ENCODE assay signal across 10 cellular contexts in the genomic region with DNA sequence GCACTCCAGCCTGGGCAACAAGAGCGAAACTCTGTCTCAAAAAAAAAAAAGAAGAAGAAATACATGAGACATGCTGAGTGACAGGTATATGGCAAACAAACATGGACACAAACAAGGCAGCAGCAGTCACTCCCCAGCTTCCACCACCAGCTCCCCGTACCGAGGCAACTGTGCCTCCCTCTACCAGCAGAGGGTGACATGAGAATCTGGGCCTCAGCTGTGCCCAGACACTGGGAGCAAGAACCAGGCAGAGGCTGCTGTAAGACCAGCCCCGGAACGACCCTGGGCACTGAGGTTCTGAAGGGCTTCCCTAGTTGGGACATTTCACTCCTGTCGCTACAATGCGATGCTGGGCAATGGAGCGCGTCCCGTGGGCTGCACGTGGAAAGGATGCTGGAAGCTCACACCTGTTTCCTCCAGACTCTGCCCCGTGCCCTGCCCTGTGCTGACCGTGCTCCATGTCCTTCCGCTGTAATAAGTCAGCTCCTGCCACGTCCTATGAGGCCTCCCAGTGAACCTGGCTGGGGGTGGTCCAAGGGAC. TPM values are rescaled to one million over a fixed set of nuclear protein-coding genes. Genes with fewer than 3 reads are reported as not detected.
DNase-seq lines count a peak whose midpoint lies in the region; ATAC-seq, FAIRE-seq and TF ChIP-seq lines count a peak whose summit lies in the region.
"Had no signal": no experiment of that assay in that cellular context is flagged by ENCODE, and none has a peak within 500 bp of the region (broad histone marks: within the 10 kb centered on the region; RNA-seq: fewer than 3 reads in every experiment).

No MANE protein-coding gene starts in this region.

- POLR2A ChIA-PET in A549 (lab: Yijun Ruan, JAX), result no interaction called here

- H3K14ac ChIP-seq in H9 (ENCODE audit: insufficient read depth, low read length), result no peak overlapping the region

- no peak for TF ChIP-seq POLR2A in A549 (IDR thresholded peaks at IDR 0.05; ENCODE audit: low read length)

- no peaks in the 10 kb centered on the region for H3K23me2 ChIP-seq in H9 (ENCODE audit: insufficient read length, low read depth, low read length, poor library complexity, severe bottlenecking)

- H3K36me3 Mint-ChIP-seq in H9 (ENCODE audit: insufficient read depth in 1 of 3, low read depth in 3 of 3), result peaks cover 17 to 48% (median 37%) of the 10 kb centered on the region in 3 experiments; a peak in 6 of 7 replicates

- TF ChIP-seq RAD21 in A549 (conservative IDR thresholded peaks at IDR 0.05 in 1 of 2, IDR thresholded peaks at IDR 0.05 in 1 of 2), result no peak

- H3K9me3 ChIP-seq in A549, result no peaks in the 10 kb centered on the region; the same call in 2 of the 3 replicates
- no peaks in the 10 kb centered on the region for H3K9me3 ChIP-seq in H9 (ENCODE audit: control insufficient read depth, low read depth, low read length)

- DNase-seq in A549 (ENCODE audit: low read depth in 1 of 2, low spot score in 1 of 2) (peak in 1 of 2 experiments; percentile 21), H9 (peak; percentile 79), epithelial cell of proximal tubule (ENCODE audit: low read depth) (no peak), A172 (ENCODE audit: low spot score) (no peak), Right ventricle myocardium superior (no peak), hepatic stellate cell (ENCODE audit: low spot score) (no peak)
- DNase-seq: activated CD4-positive, CD25-positive, alpha-beta regulatory T cell; DMS79 treated with DMSO at 0.1 percent for 48 hours; NCI-H446 treated with DMSO at 0.1 percent for 48 hours had no signal

- 0 out of 4 replicates have a peak, but pooled peaks cover 0 to 2% of the 10 kb centered on the region in 2 experiments for H3K4me1 Mint-ChIP-seq in H9

- no peak overlapping the region for H2BK120ac ChIP-seq in H9 (ENCODE audit: low read depth, low read length, poor library complexity, severe bottlenecking)

- H3K56ac ChIP-seq in H9 (ENCODE audit: insufficient read length, low read depth, low read length), result no peak overlapping the region

- no peaks in the 10 kb centered on the region for H3K79me2 ChIP-seq in H9 (ENCODE audit: insufficient read depth, low read length)

- H4K91ac ChIP-seq in H9 (ENCODE audit: insufficient read length, low read depth, low read length), result no peak overlapping the region

- H3T11ph ChIP-seq in H9 (ENCODE audit: low read length), result no peak overlapping the region

- no peaks in the 10 kb centered on the region for H3K27me3 ChIP-seq in H9 (ENCODE audit: insufficient read depth, low read length)

- no peak overlapping the region for H3K18ac ChIP-seq in H9 (ENCODE audit: insufficient read length, low read depth, low read length)

- TF ChIP-seq CTCF in A549 (IDR thresholded peaks at IDR 0.05), result no peak
- peak; percentile 70 for TF ChIP-seq CTCF in H9 (conservative IDR thresholded peaks at IDR 0.05)
- peak; percentile 47 for TF ChIP-seq CTCF in epithelial cell of proximal tubule (conservative IDR thresholded peaks at IDR 0.05; ENCODE audit: low read depth, low read length)

- CTCF ChIA-PET in A549 (lab: Yijun Ruan, JAX), result interaction anchor here (0.9 to 1.1 kb wide), 2 partner anchors 40 to 64 kb away, joined by 3 to 4 read pairs; no protein-coding TSS in a partner anchor

- no peak overlapping the region for H2BK12ac ChIP-seq in H9 (ENCODE audit: insufficient read length, low read depth, low read length)

- H3K9ac ChIP-seq in H9 (ENCODE audit: extremely low read depth, insufficient read length, low read length), result no peak overlapping the region

- H3K27me3 Mint-ChIP-seq in H9 (ENCODE audit: low read depth), result no peaks in the 10 kb centered on the region

- ATAC-seq in A549, result peak; percentile 39 to 71; a peak in 4 of 6 replicates
- no peak for ATAC-seq in Right ventricle myocardium superior (ENCODE audit: poor library complexity)

- no peak overlapping the region for H2BK5ac ChIP-seq in H9 (ENCODE audit: insufficient read length, low read length)

- H4K8ac ChIP-seq in H9 (replicated peaks; ENCODE audit: insufficient read length, low read depth, low read length), result no peak overlapping the region

- no peak overlapping the region for H2AFZ ChIP-seq in H9 (ENCODE audit: low read length)

- peak overlapping the region in 1 of 3 experiments; percentile 74; a peak in 1 of 7 replicates for H3K27ac Mint-ChIP-seq in H9

- no peak overlapping the region for H3K23ac ChIP-seq in H9 (ENCODE audit: insufficient read length, low read depth, low read length)

- no peak overlapping the region for H4K5ac ChIP-seq in H9 (ENCODE audit: insufficient read length, low read depth, low read length)

- H3K4me2 ChIP-seq in A549 (no peak overlapping the region), H9 (ENCODE audit: insufficient read depth, insufficient read length, low read length) (no peak overlapping the region)

- no peak for TF ChIP-seq EP300 in A549 (IDR thresholded peaks at IDR 0.05)

- WGBS in A549 (ENCODE audit: missing lambda C conversion rate), result 97% methylated on average over 15 of the region's 15 CpGs
- no CpG with 5 or more reads among the region's 15 CpGs for WGBS in H9 (ENCODE audit: extremely low coverage, insufficient read length, low lambda C conversion rate)

- no peak overlapping the region for H3K4ac ChIP-seq in H9 (ENCODE audit: low read depth, low read length)

- H3K9me3 Mint-ChIP-seq in H9, result no peaks in the 10 kb centered on the region

- no peak overlapping the region for H2BK15ac ChIP-seq in H9 (ENCODE audit: low read depth, low read length)

- no peaks in the 10 kb centered on the region for H3K79me1 ChIP-seq in H9 (ENCODE audit: insufficient read depth, low read depth, low read length, poor library complexity, severe bottlenecking)

- H3K4me1 ChIP-seq in A549 (no peaks in the 10 kb centered on the region), H9 (ENCODE audit: insufficient read depth, low read length) (no peaks in the 10 kb centered on the region)

- no peak overlapping the region for H2AK5ac ChIP-seq in H9 (ENCODE audit: insufficient read length, low read length)

- no peak overlapping the region for H3K4me3 Mint-ChIP-seq in H9

- H3K4me3 ChIP-seq in A549, result no peak overlapping the region
- H3K4me3 ChIP-seq in epithelial cell of proximal tubule (ENCODE audit: low read depth, low read length), result no peak overlapping the region

- intact Hi-C loops in Right ventricle myocardium superior (cut with DNase I), result no loop called here

- H3K27ac ChIP-seq in A549, result no peak overlapping the region
- H3K27ac ChIP-seq in H9 (ENCODE audit: insufficient read length, low read depth, low read length), result no peak overlapping the region

- FAIRE-seq in A549 (lab: Jason Lieb, UNC), result no peak
- FAIRE-seq: astrocyte had no signal

- H4K20me1 ChIP-seq in H9 (ENCODE audit: control insufficient read depth, insufficient read depth, insufficient read length), result no peaks in the 10 kb centered on the region

- no peak overlapping the region for H2BK20ac ChIP-seq in H9 (ENCODE audit: low read depth, low read length, poor library complexity, severe bottlenecking)

TF ChIP-seq in A549, 52 proteins besides CTCF, POLR2A, EP300 and RAD21 (continues in another document):
- TF ChIP-seq POLR2AphosphoS2 (conservative IDR thresholded peaks at IDR 0.05; ENCODE audit: low read length) (no peak), TFCP2L1 (CRISPR knock-in tag; IDR thresholded peaks at IDR 0.05) (no peak), CEBPB (IDR thresholded peaks at IDR 0.05) (no peak), ZC3H11A (IDR thresholded peaks at IDR 0.05) (no peak), FOSB (CRISPR knock-in tag; IDR thresholded peaks at IDR 0.05) (no peak), ZFP36 (IDR thresholded peaks at IDR 0.05; ENCODE audit: borderline replicate concordance, partially characterized antibody) (no peak)
- TF ChIP-seq, protein P1, sequence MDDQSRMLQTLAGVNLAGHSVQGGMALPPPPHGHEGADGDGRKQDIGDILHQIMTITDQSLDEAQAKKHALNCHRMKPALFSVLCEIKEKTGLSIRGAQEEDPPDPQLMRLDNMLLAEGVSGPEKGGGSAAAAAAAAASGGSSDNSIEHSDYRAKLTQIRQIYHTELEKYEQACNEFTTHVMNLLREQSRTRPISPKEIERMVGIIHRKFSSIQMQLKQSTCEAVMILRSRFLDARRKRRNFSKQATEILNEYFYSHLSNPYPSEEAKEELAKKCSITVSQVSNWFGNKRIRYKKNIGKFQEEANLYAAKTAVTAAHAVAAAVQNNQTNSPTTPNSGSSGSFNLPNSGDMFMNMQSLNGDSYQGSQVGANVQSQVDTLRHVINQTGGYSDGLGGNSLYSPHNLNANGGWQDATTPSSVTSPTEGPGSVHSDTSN (IDR thresholded peaks at IDR 0.05), result no peak

RNA-seq across cellular contexts. Expression of a gene that starts 37.1 kb away (rescaled TPM):
- polyA plus RNA-seq in A549 (2011; rRNA removed) (5.0 and 5.5 TPM in 2 replicates), A549 (2017; fragmentation: RNase III; extraction: RNeasy Plus Mini Kit Qiagen cat#74134 plus additional on column Dnase treatment) (12.0 to 13.0 TPM (median 12.6 TPM) in 3 replicates)
- 16.8 and 24.6 TPM in 2 replicates for polyA plus RNA-seq in A549 (2012; cell fraction: cytosol; rRNA removed)
- polyA plus RNA-seq in A549 (2012; cell fraction: nucleus; rRNA removed), result 20.1 and 27.2 TPM in 2 replicates
- polyA minus RNA-seq in A549 (2011; rRNA and poly(A)+ RNA removed), result 6.4 and 7.2 TPM in 2 replicates
- total RNA-seq in H9 (2021) (33.9 and 35.6 TPM in 2 replicates), epithelial cell of proximal tubule (76.7 and 83.3 TPM in 2 replicates), Right ventricle myocardium superior (3.8 TPM)
- 0.07 and 0.60 TPM in 2 replicates for total RNA-seq in A172 (2014; rRNA removed; shearing (Covaris generic))

RNA-seq across cellular contexts. Expression of a gene that starts 41.3 kb away (rescaled TPM):
- polyA plus RNA-seq in A549 (2011; rRNA removed) (36.1 and 37.3 TPM in 2 replicates), A549 (2017; fragmentation: RNase III; extraction: RNeasy Plus Mini Kit Qiagen cat#74134 plus additional on column Dnase treatment) (51.0 to 56.7 TPM (median 53.2 TPM) in 3 replicates)
- 103 and 105 TPM in 2 replicates for polyA plus RNA-seq in A549 (2012; cell fraction: cytosol; rRNA removed)
- 58.3 and 68.4 TPM in 2 replicates for polyA plus RNA-seq in A549 (2012; cell fraction: nucleus; rRNA removed)
- 49.8 and 63.5 TPM in 2 replicates for polyA minus RNA-seq in A549 (2011; rRNA and poly(A)+ RNA removed)
- total RNA-seq in H9 (2021) (70.6 and 71.4 TPM in 2 replicates), epithelial cell of proximal tubule (42.4 and 73.8 TPM in 2 replicates), Right ventricle myocardium superior (82.9 TPM)
- total RNA-seq in A172 (2014; rRNA removed; shearing (Covaris generic)), result 80.6 and 85.7 TPM in 2 replicates

RNA-seq across cellular contexts. Expression of a gene that starts 41.8 kb away (rescaled TPM):
- 75.2 and 75.6 TPM in 2 replicates for polyA plus RNA-seq in A549 (2011; rRNA removed)
- polyA plus RNA-seq in A549 (2012; cell fraction: cytosol; rRNA removed), result 82.5 and 87.7 TPM in 2 replicates
- polyA plus RNA-seq in A549 (2012; cell fraction: nucleus; rRNA removed), result 245 and 306 TPM in 2 replicates
- 68.8 to 74.7 TPM (median 70.3 TPM) in 3 replicates for polyA plus RNA-seq in A549 (2017; fragmentation: RNase III; extraction: RNeasy Plus Mini Kit Qiagen cat#74134 plus additional on column Dnase treatment)
- polyA minus RNA-seq in A549 (2011; rRNA and poly(A)+ RNA removed), result 116 and 122 TPM in 2 replicates
- total RNA-seq in H9 (2021), result 105 and 110 TPM in 2 replicates
- total RNA-seq in epithelial cell of proximal tubule, result 58.6 and 72.5 TPM in 2 replicates
- 111 and 132 TPM in 2 replicates for total RNA-seq in A172 (2014; rRNA removed; shearing (Covaris generic))
- total RNA-seq in Right ventricle myocardium superior, result 41.3 TPM
